ENCODE assay signal across 8 cellular contexts in the genomic region with DNA sequence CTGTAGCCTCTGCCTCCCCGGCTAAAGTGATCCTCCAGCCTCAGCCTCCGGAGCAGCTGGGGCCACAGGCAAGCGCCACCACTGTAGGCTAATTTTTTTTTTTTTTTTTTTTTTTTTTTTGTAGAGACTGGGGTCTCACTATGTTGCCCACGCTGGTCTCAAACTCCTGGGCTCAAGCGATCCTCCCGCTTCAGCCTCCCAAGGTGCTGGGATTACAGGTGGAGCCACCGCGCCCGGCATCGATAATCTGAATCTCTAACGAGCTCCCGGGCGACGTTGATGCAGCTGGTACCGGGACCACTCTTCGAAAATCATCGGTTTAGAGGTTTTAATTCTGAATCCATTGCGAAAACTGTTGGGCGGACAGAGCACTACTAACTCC. TPM values are rescaled to one million over a fixed set of nuclear protein-coding genes. Genes with fewer than 3 reads are reported as not detected.
DNase-seq lines count a peak whose midpoint lies in the region; ATAC-seq and TF ChIP-seq lines count a peak whose summit lies in the region.

No MANE protein-coding gene starts in this region.

- no peaks in the 10 kb centered on the region for H3K9me3 Mint-ChIP-seq in activated CD8-positive, alpha-beta T cell treated with anti-CD3 and anti-CD28 coated beads for 36 hours

- peak; percentile 11 for DNase-seq in stimulated activated CD4-positive, alpha-beta T cell treated with anti-CD3 and anti-CD28 coated beads, Interleukin-1b, Interleukin-23, amount 100 ng/mL, for 48 hours
- no peak for DNase-seq in stimulated activated CD4-positive, alpha-beta T cell treated with anti-CD3 and anti-CD28 coated beads, Interleukin-2, amount 100 ng/mL, for 48 hours
- no peak for DNase-seq in activated CD8-positive, alpha-beta T cell treated with anti-CD3 and anti-CD28 coated beads for 36 hours
- no peak for DNase-seq in foreskin melanocyte
- no peak for DNase-seq in dedifferentiated amniotic fluid mesenchymal stem cell (ENCODE audit: extremely low spot score)
- DNase-seq in LoVo (ENCODE audit: low spot score) = no peak

- peaks cover 4 to 30% (median 28%) of the 10 kb centered on the region in 5 donors for H3K4me1 ChIP-seq in subcutaneous abdominal adipose tissue (ENCODE audit: control insufficient read depth in 5 of 5, insufficient read depth in 5 of 5, low read length in 5 of 5)

- CTCF ChIA-PET in activated CD8-positive, alpha-beta T cell treated with anti-CD3 and anti-CD28 coated beads for 36 hours (lab: Charles Lee) = interaction anchor here (0.6 to 3.8 kb wide), 3 partner anchors 10 to 469 kb away, joined by 3 to 23 read pairs (median 3); no protein-coding TSS in a partner anchor

- H3K4me1 Mint-ChIP-seq in activated CD8-positive, alpha-beta T cell treated with anti-CD3 and anti-CD28 coated beads for 36 hours (ENCODE audit: low read depth) = peaks cover 29% of the 10 kb centered on the region

- no peaks in the 10 kb centered on the region for H3K27me3 ChIP-seq in subcutaneous abdominal adipose tissue (ENCODE audit: control insufficient read depth in 5 of 5, insufficient read depth in 4 of 5, low read length in 5 of 5)

- H3K9ac ChIP-seq in subcutaneous abdominal adipose tissue (ENCODE audit: low read length in 5 of 5) = peak overlapping the region; percentile 56 to 96 (median 90)

- peak overlapping the region; percentile 83 for H3K4me3 Mint-ChIP-seq in activated CD8-positive, alpha-beta T cell treated with anti-CD3 and anti-CD28 coated beads for 36 hours

- H3K4me3 ChIP-seq in iPS-18c (ENCODE audit: insufficient read depth, low read depth, low read length) (peak overlapping the region; percentile 96), subcutaneous abdominal adipose tissue (ENCODE audit: low read depth in 1 of 5, low read length in 5 of 5) (peak overlapping the region; percentile 77 to 96 (median 92))

- H3K27ac Mint-ChIP-seq in activated CD8-positive, alpha-beta T cell treated with anti-CD3 and anti-CD28 coated beads for 36 hours = peak overlapping the region; percentile 98

- H3K36me3 Mint-ChIP-seq in activated CD8-positive, alpha-beta T cell treated with anti-CD3 and anti-CD28 coated beads for 36 hours (ENCODE audit: low read depth) = peaks cover 23% of the 10 kb centered on the region

- TF ChIP-seq CTCF in activated CD8-positive, alpha-beta T cell treated with anti-CD3 and anti-CD28 coated beads for 36 hours (IDR thresholded peaks at IDR 0.05) = no peak

- no peaks in the 10 kb centered on the region for H3K9me3 ChIP-seq in iPS-18c (ENCODE audit: control insufficient read depth, insufficient read depth, low read length)
- H3K9me3 ChIP-seq in subcutaneous abdominal adipose tissue (ENCODE audit: control insufficient read depth in 5 of 5, low read length in 5 of 5) = no peaks in the 10 kb centered on the region

- POLR2A ChIA-PET in activated CD8-positive, alpha-beta T cell treated with anti-CD3 and anti-CD28 coated beads for 36 hours (lab: Charles Lee) = interaction anchor here (0.8 to 2.0 kb wide), 5 partner anchors 10 to 90 kb away, joined by 3 to 9 read pairs (median 5); a partner anchor contains a TSS

- H3K27me3 Mint-ChIP-seq in activated CD8-positive, alpha-beta T cell treated with anti-CD3 and anti-CD28 coated beads for 36 hours = no peaks in the 10 kb centered on the region

- H3K27ac ChIP-seq in subcutaneous abdominal adipose tissue (ENCODE audit: low read depth, low read length) = peak overlapping the region; percentile 95

- H3K36me3 ChIP-seq in subcutaneous abdominal adipose tissue (ENCODE audit: control insufficient read depth in 5 of 5, insufficient read depth in 5 of 5, low read length in 5 of 5) = peaks cover 0 to 8% (median 0%) of the 10 kb centered on the region in 5 donors

- intact Hi-C loops in activated CD8-positive, alpha-beta T cell treated with anti-CD3 and anti-CD28 coated beads for 36 hours (cut with micrococcal nuclease) = loop anchor here (10.0 kb wide), 1 partner anchor 576 kb away; no protein-coding TSS in a partner anchor

- ATAC-seq in activated CD8-positive, alpha-beta T cell treated with anti-CD3 and anti-CD28 coated beads for 36 hours = peak; percentile 0

RNA-seq across cellular contexts. Expression of a gene that starts 0.5 kb away (rescaled TPM):
- 10 to 100 TPM; 13.8 to 14.3 TPM for total RNA-seq in activated CD8-positive, alpha-beta T cell treated with anti-CD3 and anti-CD28 coated beads for 36 hours
